In genomic region chr13:77513719-77514335, GRCh38 we compare ENCODE assay signal across 16 cellular contexts. TPM values are rescaled to one million over a fixed set of nuclear protein-coding genes. Genes with fewer than 3 reads are reported as not detected.
A peak's percentile ranks its signal among the peaks of the same experiment; 100 is the strongest.
DNase-seq lines count a peak whose midpoint lies in the region; ATAC-seq and TF ChIP-seq lines count a peak whose summit lies in the region.
"Had no signal": no experiment of that assay in that cellular context is flagged by ENCODE, and none has a peak within 500 bp of the region (broad histone marks: within the 10 kb centered on the region; RNA-seq: fewer than 3 reads in every experiment).

No MANE protein-coding gene starts in this region.

- H3K27me3 Mint-ChIP-seq in stimulated activated memory B cell treated with anti-CD40 and anti-IgM and Interleukin-4, amounts not matched to agents 10 μg/mL and 1 μg/mL and 100 μg/mL, for 72 hours = no peaks in the 10 kb centered on the region
- no peaks in the 10 kb centered on the region for H3K27me3 Mint-ChIP-seq in activated CD8-positive, alpha-beta T cell treated with anti-CD3 and anti-CD28 coated beads for 36 hours

- no peak overlapping the region for H3K4me3 Mint-ChIP-seq in stimulated activated memory B cell treated with anti-CD40 and anti-IgM and Interleukin-4, amounts not matched to agents 10 μg/mL and 1 μg/mL and 100 μg/mL, for 72 hours
- H3K4me3 Mint-ChIP-seq in activated CD8-positive, alpha-beta T cell treated with anti-CD3 and anti-CD28 coated beads for 36 hours = no peak overlapping the region

- H3K36me3 ChIP-seq in adrenal gland (replicated peaks in 1 of 2) = no peaks in the 10 kb centered on the region
- H3K36me3 ChIP-seq in spleen = no peaks in the 10 kb centered on the region
- H3K36me3 ChIP-seq: MG63 had no signal

- H3K36me3 Mint-ChIP-seq in stimulated activated memory B cell treated with anti-CD40 and anti-IgM and Interleukin-4, amounts not matched to agents 10 μg/mL and 1 μg/mL and 100 μg/mL, for 72 hours = no peaks in the 10 kb centered on the region
- H3K36me3 Mint-ChIP-seq in activated CD8-positive, alpha-beta T cell treated with anti-CD3 and anti-CD28 coated beads for 36 hours (ENCODE audit: low read depth) = no peaks in the 10 kb centered on the region

- no peak for TF ChIP-seq CTCF in activated CD8-positive, alpha-beta T cell treated with anti-CD3 and anti-CD28 coated beads for 36 hours (IDR thresholded peaks at IDR 0.05)
- TF ChIP-seq CTCF in adrenal gland (IDR thresholded peaks at IDR 0.05) (no peak), spleen (IDR thresholded peaks at IDR 0.05 in 8 of 11, conservative IDR thresholded peaks at IDR 0.05 in 3 of 11) (no peak)

- intact Hi-C loops in activated CD8-positive, alpha-beta T cell treated with anti-CD3 and anti-CD28 coated beads for 36 hours (cut with micrococcal nuclease) = no loop called here
- intact Hi-C loops in adrenal gland (cut with DNase I) (no loop called here), spleen (cut with DNase I; ENCODE audit: low total_unique reads) (no loop called here)

- H3K27me3 ChIP-seq in adrenal gland (no peaks in the 10 kb centered on the region), spleen (replicated peaks in 1 of 7) (no peaks in the 10 kb centered on the region)
- H3K27me3 ChIP-seq: MG63 had no signal

- DNase-seq in NOMO-1 treated with DMSO at 0.1 percent for 48 hours (lab: John Stamatoyannopoulos, UW; ENCODE audit: unreplicated experiment) (peak; percentile 30), NOMO-1 treated with dmso at 0.1 percent for 144 hours (lab: John Stamatoyannopoulos, UW; ENCODE audit: unreplicated experiment) (no peak), adrenal gland (no peak), spleen (no peak)
- no peak for DNase-seq in activated CD8-positive, alpha-beta T cell treated with anti-CD3 and anti-CD28 coated beads for 36 hours
- DNase-seq: activated T-cell treated with anti-CD3 and anti-CD28 coated beads, Interleukin-2, amount 50 U/mL, for 48 hours; H7; MG63; posterior cingulate gyrus; trophoblast cell had no signal

- CTCF ChIA-PET in activated CD8-positive, alpha-beta T cell treated with anti-CD3 and anti-CD28 coated beads for 36 hours (lab: Charles Lee) = interaction anchor here (1.1 kb wide), 1 partner anchor 21 kb away, joined by 3 read pairs; no protein-coding TSS in a partner anchor

- 60 to 86% (median 71%) methylated on average over 2 of the region's 2 CpGs for WGBS in adrenal gland, 4 donors
- 42 to 75% (median 59%) methylated on average over 2 of the region's 2 CpGs for WGBS in spleen, 5 donors

- peaks cover 32% of the 10 kb centered on the region for H3K4me1 Mint-ChIP-seq in stimulated activated memory B cell treated with anti-CD40 and anti-IgM and Interleukin-4, amounts not matched to agents 10 μg/mL and 1 μg/mL and 100 μg/mL, for 72 hours
- peaks cover 15% of the 10 kb centered on the region for H3K4me1 Mint-ChIP-seq in activated CD8-positive, alpha-beta T cell treated with anti-CD3 and anti-CD28 coated beads for 36 hours (ENCODE audit: low read depth)

- H3K27ac ChIP-seq in adrenal gland = no peak overlapping the region
- no peak overlapping the region for H3K27ac ChIP-seq in spleen

- H3K27ac Mint-ChIP-seq in stimulated activated memory B cell treated with anti-CD40 and anti-IgM and Interleukin-4, amounts not matched to agents 10 μg/mL and 1 μg/mL and 100 μg/mL, for 72 hours = peak overlapping the region; percentile 68
- H3K27ac Mint-ChIP-seq in activated CD8-positive, alpha-beta T cell treated with anti-CD3 and anti-CD28 coated beads for 36 hours = no peak overlapping the region

- H3K9me3 ChIP-seq in adrenal gland (replicated peaks in 1 of 3) (no peaks in the 10 kb centered on the region), spleen (no peaks in the 10 kb centered on the region)
- H3K9me3 ChIP-seq: MG63 had no signal

- H3K9me3 Mint-ChIP-seq in stimulated activated memory B cell treated with anti-CD40 and anti-IgM and Interleukin-4, amounts not matched to agents 10 μg/mL and 1 μg/mL and 100 μg/mL, for 72 hours = no peaks in the 10 kb centered on the region
- no peaks in the 10 kb centered on the region for H3K9me3 Mint-ChIP-seq in activated CD8-positive, alpha-beta T cell treated with anti-CD3 and anti-CD28 coated beads for 36 hours

- ATAC-seq in HG02642 (IDR thresholded peaks at IDR 0.05; ENCODE audit: poor library complexity, unreplicated experiment) (peak; percentile 91), HG03439 (IDR thresholded peaks at IDR 0.05; ENCODE audit: unreplicated experiment) (peak; percentile 69)
- peak; percentile 95 for ATAC-seq in stimulated activated memory B cell treated with anti-CD40 and anti-IgM and Interleukin-4, amounts not matched to agents 10 μg/mL and 1 μg/mL and 100 μg/mL, for 72 hours
- ATAC-seq in activated CD8-positive, alpha-beta T cell treated with anti-CD3 and anti-CD28 coated beads for 36 hours = no peak

- POLR2A ChIA-PET in activated CD8-positive, alpha-beta T cell treated with anti-CD3 and anti-CD28 coated beads for 36 hours (lab: Charles Lee) = interaction anchor here (0.8 kb wide), 1 partner anchor 125 kb away, joined by 4 read pairs; no protein-coding TSS in a partner anchor

- no peak overlapping the region for H3K4me3 ChIP-seq in adrenal gland
- no peak overlapping the region for H3K4me3 ChIP-seq in spleen
- H3K4me3 ChIP-seq: MG63 had no signal

- TF ChIP-seq POLR2A in adrenal gland (IDR thresholded peaks at IDR 0.05) (no peak), spleen (IDR thresholded peaks at IDR 0.05) (no peak)

- H3K4me1 ChIP-seq in adrenal gland (replicated peaks in 1 of 2) (no peaks in the 10 kb centered on the region), spleen (peaks cover 0 to 21% (median 7%) of the 10 kb centered on the region in 6 donors)

RNA-seq across cellular contexts. Expression of gene SCEL, which starts 21.7 kb away (rescaled TPM):
- not detected for total RNA-seq in activated CD8-positive, alpha-beta T cell treated with anti-CD3 and anti-CD28 coated beads for 36 hours
- total RNA-seq in adrenal gland (under 1 TPM in 1 of 8 donors, not detected in 7; 0.07 TPM), spleen (not detected)
- polyA plus RNA-seq in adrenal gland (under 1 TPM; 0.16 to 0.57 (median 0.31) TPM), spleen (under 1 TPM in 2 of 3 donors, not detected in 1; 0.04 to 0.29 TPM)
- total RNA-seq: A172; H7; liver; T-helper 2 cell treated with Interferon-gamma antibody and Interleukin-4, amounts not matched to agents 100 ng/mL and 5 ng/mL, for 36 hours had no signal
